24 cellular contexts compared by ENCODE assay signal in the genomic region with DNA sequence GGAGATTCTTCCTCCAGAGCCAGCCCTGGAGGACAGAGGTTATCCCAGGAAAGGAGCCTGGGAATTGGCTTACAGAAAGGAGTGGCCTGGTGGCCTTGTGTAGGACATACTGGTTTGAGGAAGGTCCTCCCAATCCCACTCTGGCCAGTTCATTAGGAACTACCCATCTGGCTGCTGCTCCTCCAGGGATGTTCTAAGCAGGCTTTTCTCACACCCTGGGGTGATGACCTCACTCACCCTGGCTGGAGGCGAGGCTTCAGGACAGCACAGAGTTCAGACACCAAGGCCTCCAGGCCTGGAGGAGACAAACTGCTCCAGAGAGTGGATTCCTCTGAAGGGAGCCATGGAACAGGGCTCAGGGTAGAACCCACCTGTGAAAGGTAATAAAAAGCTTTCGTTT. TPM values are rescaled to one million over a fixed set of nuclear protein-coding genes. Genes with fewer than 3 reads are reported as not detected.
"Had no signal": no experiment of that assay in that cellular context is flagged by ENCODE, and none has a peak within 500 bp of the region (broad histone marks: within the 10 kb centered on the region; RNA-seq: fewer than 3 reads in every experiment).

No MANE protein-coding gene starts in this region.

- H3K4me3 Mint-ChIP-seq: activated CD4-positive, alpha-beta memory T cell treated with anti-CD3 and anti-CD28 coated beads for 36 hours; activated CD4-positive, alpha-beta T cell treated with anti-CD3 and anti-CD28 coated beads, Interleukin-2, amount 10 ng/mL, durations not matched to agents 7 days and 5 days; activated naive CD8-positive, alpha-beta T cell treated with anti-CD3 and anti-CD28 coated beads, Interleukin-2, amount 50 U/mL, for 24 hours; activated T-cell treated with anti-CD3 and anti-CD28 coated beads, Interleukin-2, amount 50 U/mL, for 4 hours; T-helper 17 cell had no signal

- H3K4me3 ChIP-seq: cardiac muscle cell had no signal

- H3K27me3 ChIP-seq: brain microvascular endothelial cell, cardiac muscle cell had no signal

- H3K27me3 Mint-ChIP-seq: activated CD4-positive, alpha-beta memory T cell treated with anti-CD3 and anti-CD28 coated beads for 36 hours; activated CD4-positive, alpha-beta T cell treated with anti-CD3 and anti-CD28 coated beads, Interleukin-2, amount 10 ng/mL, durations not matched to agents 7 days and 5 days; activated naive CD8-positive, alpha-beta T cell treated with anti-CD3 and anti-CD28 coated beads, Interleukin-2, amount 50 U/mL, for 24 hours; T-helper 17 cell had no signal

- ATAC-seq: activated naive CD4-positive, alpha-beta T cell treated with anti-CD3 and anti-CD28 coated beads, Interleukin-2, amount 50 U/mL, for 72 hours; activated naive CD8-positive, alpha-beta T cell treated with anti-CD3 and anti-CD28 coated beads, Interleukin-2, amount 50 U/mL, for 24 hours; activated T-cell treated with anti-CD3 and anti-CD28 coated beads, Interleukin-2, amount 50 U/mL, for 4 hours; T-helper 17 cell had no signal

- H3K9me3 Mint-ChIP-seq: activated CD4-positive, alpha-beta memory T cell treated with anti-CD3 and anti-CD28 coated beads for 36 hours; activated CD4-positive, alpha-beta T cell treated with anti-CD3 and anti-CD28 coated beads, Interleukin-2, amount 10 ng/mL, durations not matched to agents 7 days and 5 days; activated naive CD4-positive, alpha-beta T cell treated with anti-CD3 and anti-CD28 coated beads, Interleukin-2, amount 50 U/mL, for 72 hours; activated naive CD8-positive, alpha-beta T cell treated with anti-CD3 and anti-CD28 coated beads, Interleukin-2, amount 50 U/mL, for 24 hours; activated T-cell treated with anti-CD3 and anti-CD28 coated beads, Interleukin-2, amount 50 U/mL, for 4 hours had no signal

- H3K27ac ChIP-seq: brain microvascular endothelial cell, cardiac muscle cell had no signal

- DNase-seq: activated CD4-positive, alpha-beta memory T cell treated with anti-CD3 and anti-CD28 coated beads for 36 hours; activated CD4-positive, alpha-beta T cell treated with anti-CD3 and anti-CD28 coated beads, Interleukin-2, amount 10 ng/mL, durations not matched to agents 7 days and 5 days; activated CD4-positive, CD25-positive, alpha-beta regulatory T cell; activated CD8-positive, alpha-beta memory T cell treated with anti-CD3 and anti-CD28 coated beads for 24 hours; activated effector memory CD4-positive, alpha-beta T cell treated with anti-CD3 and anti-CD28 coated beads, Interleukin-2, amount 50 U/mL, for 16 hours; activated naive CD4-positive, alpha-beta T cell treated with Interleukin-2 at 50 U/mL for 16 hours; activated naive CD8-positive, alpha-beta T cell treated with anti-CD3 and anti-CD28 coated beads, Interleukin-2, amount 50 U/mL, for 24 hours; activated T-cell treated with anti-CD3 and anti-CD28 coated beads, Interleukin-2, amount 50 U/mL, for 4 hours; amniotic stem cell; brain microvascular endothelial cell; cerebellar nuclear complex; MM.1S; NCI-H1105; NCI-H1436; NCI-H1694 treated with DMSO at 0.1 percent for 48 hours; NCI-H2029 treated with DMSO at 0.1 percent for 48 hours; NCI-H345; NCI-H510A; NCI-H526 treated with DMSO at 0.1 percent for 48 hours; SIG-M5; T-helper 17 cell; T1000 had no signal

- H3K27ac Mint-ChIP-seq: activated CD4-positive, alpha-beta memory T cell treated with anti-CD3 and anti-CD28 coated beads for 36 hours; activated CD4-positive, alpha-beta T cell treated with anti-CD3 and anti-CD28 coated beads, Interleukin-2, amount 10 ng/mL, durations not matched to agents 7 days and 5 days; activated naive CD8-positive, alpha-beta T cell treated with anti-CD3 and anti-CD28 coated beads, Interleukin-2, amount 50 U/mL, for 24 hours; T-helper 17 cell had no signal

RNA-seq across cellular contexts. Expression of a gene that starts 8.9 kb away (rescaled TPM):
- total RNA-seq: activated CD4-positive, alpha-beta memory T cell treated with anti-CD3 and anti-CD28 coated beads for 36 hours had no signal
